24 cellular contexts compared by ENCODE assay signal in genomic region chr16:4787068-4787467, GRCh38. TPM values are rescaled to one million over a fixed set of nuclear protein-coding genes. Genes with fewer than 3 reads are reported as not detected.
A peak's percentile ranks its signal among the peaks of the same experiment; 100 is the strongest.
DNase-seq lines count a peak whose midpoint lies in the region; ATAC-seq, FAIRE-seq and TF ChIP-seq lines count a peak whose summit lies in the region.
"Had no signal": no experiment of that assay in that cellular context is flagged by ENCODE, and none has a peak within 500 bp of the region (broad histone marks: within the 10 kb centered on the region; RNA-seq: fewer than 3 reads in every experiment).

No MANE protein-coding gene starts in this region.

- no peaks in the 10 kb centered on the region for H3K36me3 Mint-ChIP-seq in natural killer cell treated with Interleukin-12 subunit alpha and Interleukin-12 subunit beta and Interleukin-15 and Interleukin-18, amount 100 ng/mL, for 72 hours
- H3K36me3 Mint-ChIP-seq in natural killer cell (no peaks in the 10 kb centered on the region), astrocyte (ENCODE audit: low read depth, unreplicated experiment) (peaks cover 11% of the 10 kb centered on the region), type B pancreatic cell (no peaks in the 10 kb centered on the region)

- no peak overlapping the region for H3K4me3 Mint-ChIP-seq in natural killer cell treated with Interleukin-12 subunit alpha and Interleukin-12 subunit beta and Interleukin-15 and Interleukin-18, amount 100 ng/mL, for 72 hours
- H3K4me3 Mint-ChIP-seq in natural killer cell (no peak overlapping the region), astrocyte (ENCODE audit: unreplicated experiment) (no peak overlapping the region), type B pancreatic cell (no peak overlapping the region)
- H3K4me3 Mint-ChIP-seq: CD4-positive, alpha-beta T cell had no signal

- H4K20me1 ChIP-seq in astrocyte (ENCODE audit: insufficient read depth, low read length) = no peaks in the 10 kb centered on the region
- H4K20me1 ChIP-seq: BLaER1 had no signal

- H3K4me1 ChIP-seq in astrocyte (ENCODE audit: insufficient read depth, low read length) = no peaks in the 10 kb centered on the region

- H3K27me3 Mint-ChIP-seq in natural killer cell treated with Interleukin-12 subunit alpha and Interleukin-12 subunit beta and Interleukin-15 and Interleukin-18, amount 100 ng/mL, for 72 hours = no peaks in the 10 kb centered on the region
- H3K27me3 Mint-ChIP-seq in natural killer cell (ENCODE audit: low read depth in 2 of 2) = peaks cover 0 to 5% of the 10 kb centered on the region in 2 donors
- peaks cover 9% of the 10 kb centered on the region for H3K27me3 Mint-ChIP-seq in astrocyte (ENCODE audit: low read depth, unreplicated experiment)
- no peaks in the 10 kb centered on the region for H3K27me3 Mint-ChIP-seq in type B pancreatic cell
- H3K27me3 Mint-ChIP-seq: CD4-positive, alpha-beta T cell had no signal

- H3K4me1 Mint-ChIP-seq in natural killer cell treated with Interleukin-12 subunit alpha and Interleukin-12 subunit beta and Interleukin-15 and Interleukin-18, amount 100 ng/mL, for 72 hours (ENCODE audit: low read depth in 2 of 2) = no peaks in the 10 kb centered on the region
- H3K4me1 Mint-ChIP-seq in natural killer cell (no peaks in the 10 kb centered on the region), astrocyte (ENCODE audit: low read depth, unreplicated experiment) (no peaks in the 10 kb centered on the region), type B pancreatic cell (ENCODE audit: unreplicated experiment) (no peaks in the 10 kb centered on the region)

- FAIRE-seq in astrocyte (lab: Jason Lieb, UNC) = no peak
- FAIRE-seq: D721Med, GM18507 had no signal

- H3K27me3 ChIP-seq in astrocyte (ENCODE audit: insufficient read depth, low read length) = no peaks in the 10 kb centered on the region
- H3K27me3 ChIP-seq: BLaER1 had no signal

- no peaks in the 10 kb centered on the region for H3K9me3 ChIP-seq in astrocyte (ENCODE audit: insufficient read depth, low read depth, low read length)
- H3K9me3 ChIP-seq: BLaER1 had no signal

- H2AFZ ChIP-seq in astrocyte (ENCODE audit: low read depth, low read length) = no peak overlapping the region

- H3K27ac ChIP-seq in astrocyte (ENCODE audit: low read depth, low read length) = no peak overlapping the region
- H3K27ac ChIP-seq: BLaER1 had no signal

- H3K4me3 ChIP-seq in astrocyte (ENCODE audit: insufficient read depth, low read depth, low read length) = no peak overlapping the region
- H3K4me3 ChIP-seq: BLaER1 had no signal

- no peak overlapping the region for H3K9ac ChIP-seq in astrocyte (ENCODE audit: low read length)
- H3K9ac ChIP-seq: BLaER1 had no signal

- H3K79me2 ChIP-seq in astrocyte (ENCODE audit: insufficient read depth, low read length) = no peaks in the 10 kb centered on the region

- no peaks in the 10 kb centered on the region for H3K36me3 ChIP-seq in astrocyte (ENCODE audit: insufficient read depth, low read length)
- H3K36me3 ChIP-seq: BLaER1 had no signal

- no peak overlapping the region for H3K27ac Mint-ChIP-seq in natural killer cell treated with Interleukin-12 subunit alpha and Interleukin-12 subunit beta and Interleukin-15 and Interleukin-18, amount 100 ng/mL, for 72 hours
- H3K27ac Mint-ChIP-seq in natural killer cell (no peak overlapping the region), astrocyte (ENCODE audit: unreplicated experiment) (peak overlapping the region; percentile 53), type B pancreatic cell (peak overlapping the region; percentile 70)
- H3K27ac Mint-ChIP-seq: CD4-positive, alpha-beta T cell had no signal

- no peaks in the 10 kb centered on the region for H3K9me3 Mint-ChIP-seq in natural killer cell treated with Interleukin-12 subunit alpha and Interleukin-12 subunit beta and Interleukin-15 and Interleukin-18, amount 100 ng/mL, for 72 hours
- H3K9me3 Mint-ChIP-seq in natural killer cell = no peaks in the 10 kb centered on the region
- peaks cover 5% of the 10 kb centered on the region for H3K9me3 Mint-ChIP-seq in astrocyte (ENCODE audit: unreplicated experiment)
- no peaks in the 10 kb centered on the region for H3K9me3 Mint-ChIP-seq in type B pancreatic cell
- H3K9me3 Mint-ChIP-seq: CD4-positive, alpha-beta T cell had no signal

- intact Hi-C loops in natural killer cell (cut with micrococcal nuclease) = no loop called here

- H3K4me2 ChIP-seq in astrocyte (ENCODE audit: low read length) = no peak overlapping the region

- TF ChIP-seq CTCF in natural killer cell (IDR thresholded peaks at IDR 0.05) (no peak), astrocyte (IDR thresholded peaks at IDR 0.05; ENCODE audit: insufficient read depth, low read depth, low read length) (no peak), type B pancreatic cell (conservative IDR thresholded peaks at IDR 0.05) (no peak)

- DNase-seq in natural killer cell treated with Interleukin-12 subunit alpha and Interleukin-12 subunit beta and Interleukin-15 and Interleukin-18, amount 100 ng/mL, for 72 hours (ENCODE audit: low spot score) = peak; percentile 45
- DNase-seq in natural killer cell (no peak), astrocyte (ENCODE audit: low read depth) (no peak), type B pancreatic cell (ENCODE audit: extremely low spot score, unreplicated experiment) (no peak), HuH-7 (ENCODE audit: low spot score) (no peak)
- DNase-seq: CD4-positive, alpha-beta T cell; KG1; MM.1S; NCI-H2029; NCI-H446; NCI-H526; NK-92 treated with Interleukin-12 subunit alpha and Interleukin-12 subunit beta, amount 100 ng/mL, for 24 hours; PC-3; Right ventricle myocardium superior; T-helper 1 cell had no signal

- ATAC-seq in natural killer cell treated with Interleukin-12 subunit alpha and Interleukin-12 subunit beta and Interleukin-15 and Interleukin-18, amount 100 ng/mL, for 72 hours = no peak
- ATAC-seq in natural killer cell (no peak), HG02759 (IDR thresholded peaks at IDR 0.05; ENCODE audit: unreplicated experiment) (no peak)
- ATAC-seq: PC-3 had no signal

RNA-seq across cellular contexts. Expression of gene SEPTIN12, which starts 1.1 kb away (rescaled TPM):
- not detected for total RNA-seq in natural killer cell treated with Interleukin-12 subunit alpha and Interleukin-12 subunit beta and Interleukin-15 and Interleukin-18, amount 100 ng/mL, for 72 hours
- total RNA-seq in natural killer cell (under 1 TPM in 1 of 3 donors, not detected in 2; 0.59 TPM), astrocyte (4.4 and 5.9 TPM in 2 replicates), type B pancreatic cell (ENCODE audit: low replicate concordance) (not detected in 2 replicates)
- total RNA-seq: A172; CD4-positive, alpha-beta T cell; H4; HT-29; PC-3; Right ventricle myocardium superior; RPMI7951; SK-MEL-5 had no signal

RNA-seq across cellular contexts. Expression of gene SMIM22, which starts 8.1 kb away (rescaled TPM):
- total RNA-seq in natural killer cell treated with Interleukin-12 subunit alpha and Interleukin-12 subunit beta and Interleukin-15 and Interleukin-18, amount 100 ng/mL, for 72 hours = not detected
- total RNA-seq in natural killer cell (not detected), astrocyte (not detected in 2 replicates), type B pancreatic cell (ENCODE audit: low replicate concordance) (5.0 and 7.8 TPM in 2 replicates)
- total RNA-seq: A172; CD4-positive, alpha-beta T cell; H4; PC-3; Right ventricle myocardium superior; RPMI7951; SK-MEL-5 had no signal

RNA-seq across cellular contexts. Expression of gene ROGDI, which starts 15.4 kb away (rescaled TPM):
- 1 to 10 TPM; 3.8 to 7.1 TPM for total RNA-seq in natural killer cell treated with Interleukin-12 subunit alpha and Interleukin-12 subunit beta and Interleukin-15 and Interleukin-18, amount 100 ng/mL, for 72 hours
- 10 to 100 TPM in 1 of 3 donors, 1 to 10 TPM in 2; 6.6 to 15.5 (median 7.5) TPM for total RNA-seq in natural killer cell
- total RNA-seq in astrocyte = 33.6 and 38.0 TPM in 2 replicates
- 37.6 and 39.3 TPM in 2 replicates for total RNA-seq in type B pancreatic cell (ENCODE audit: low replicate concordance)

RNA-seq across cellular contexts. Expression of gene ZNF500, which starts 20.1 kb away (rescaled TPM):
- total RNA-seq in natural killer cell treated with Interleukin-12 subunit alpha and Interleukin-12 subunit beta and Interleukin-15 and Interleukin-18, amount 100 ng/mL, for 72 hours = 10 to 100 TPM; 12.2 to 20.9 TPM
- total RNA-seq in natural killer cell = 10 to 100 TPM; 11.4 to 20.3 (median 13.0) TPM
- 12.2 and 14.6 TPM in 2 replicates for total RNA-seq in astrocyte
- total RNA-seq in type B pancreatic cell (ENCODE audit: low replicate concordance) = 19.0 and 21.0 TPM in 2 replicates

RNA-seq across cellular contexts. Expression of gene DNAAF8, which starts 52.7 kb away (rescaled TPM):
- under 1 TPM in 1 of 2 donors, not detected in 1; 0.53 TPM for total RNA-seq in natural killer cell treated with Interleukin-12 subunit alpha and Interleukin-12 subunit beta and Interleukin-15 and Interleukin-18, amount 100 ng/mL, for 72 hours
- total RNA-seq in natural killer cell = under 1 TPM in 1 of 3 donors, not detected in 2; 0.54 TPM
- total RNA-seq in astrocyte = 2.7 and 2.9 TPM in 2 replicates
- 0.74 and 2.6 TPM in 2 replicates for total RNA-seq in type B pancreatic cell (ENCODE audit: low replicate concordance)

Comparison
In these comparisons a context has a peak if more than half of its experiments do, and no peak if none do; other contexts are left out.
1. H3K27ac Mint-ChIP-seq: peak in astrocyte (single experiment) and type B pancreatic cell (single experiment); none in natural killer cell treated with Interleukin-12 subunit alpha and Interleukin-12 subunit beta and Interleukin-15 and Interleukin-18, amount 100 ng/mL, for 72 hours (0 of 2) and natural killer cell (0 of 2).